Comparison of ENCODE assay signal across 19 cellular contexts in the genomic region with DNA sequence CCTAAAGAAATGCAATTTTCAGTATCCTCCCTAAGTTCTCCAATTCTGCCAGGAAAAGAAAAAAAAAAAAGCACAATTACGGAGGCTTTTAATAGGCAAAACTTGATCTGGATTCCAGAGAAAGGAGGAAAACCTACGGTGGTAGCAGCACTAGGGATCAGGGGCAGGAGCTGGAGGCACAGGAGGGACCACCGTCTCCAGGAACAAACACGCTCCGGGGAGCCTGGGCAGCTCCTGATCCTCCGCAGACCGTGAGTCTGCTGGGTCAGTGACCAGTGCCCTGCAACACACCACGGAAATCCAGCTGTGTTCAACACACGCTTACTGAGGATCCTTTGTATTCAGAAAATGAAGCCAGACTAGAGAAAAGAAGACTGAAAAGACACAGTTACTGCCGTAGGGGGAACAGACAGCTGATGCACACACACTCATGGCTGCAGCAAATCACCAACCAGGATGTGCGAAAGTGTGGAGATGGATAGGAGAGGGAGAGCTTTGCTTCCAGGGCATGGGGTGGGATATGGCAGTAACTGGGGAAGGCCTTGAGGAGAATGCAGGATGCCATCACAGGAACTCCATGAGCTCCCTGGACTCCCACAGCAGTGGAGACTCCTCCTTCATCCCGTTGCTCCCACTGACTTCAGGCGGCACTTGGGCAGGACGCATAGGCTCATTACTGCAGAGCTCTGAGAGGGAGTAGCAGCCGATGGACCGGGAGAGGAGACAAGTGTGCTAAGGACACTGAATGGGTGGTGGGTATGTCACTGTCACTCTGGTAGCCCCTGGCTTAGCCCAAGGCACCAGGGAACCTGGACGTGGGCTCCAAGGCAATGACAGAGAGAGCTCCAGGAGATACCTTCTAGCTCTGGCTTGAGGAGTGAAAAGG.
"Had no signal": no experiment of that assay in that cellular context is flagged by ENCODE, and none has a peak within 500 bp of the region (broad histone marks: within the 10 kb centered on the region; RNA-seq: fewer than 3 reads in every experiment).

No MANE protein-coding gene starts in this region.

- DNase-seq: activated CD8-positive, alpha-beta memory T cell treated with anti-CD3 and anti-CD28 coated beads, Interleukin-2, amount 50 U/mL, for 48 hours; activated naive CD4-positive, alpha-beta T cell treated with anti-CD3 and anti-CD28 coated beads, Interleukin-2, amount 50 U/mL, for 16 hours; activated naive CD8-positive, alpha-beta T cell treated with anti-CD3 and anti-CD28 coated beads, Interleukin-2, amount 50 U/mL, for 24 hours; activated T-cell treated with anti-CD3 and anti-CD28 coated beads, Interleukin-2, amount 50 U/mL, for 4 hours; effector CD4-positive, alpha-beta T cell; foreskin keratinocyte; glutamatergic neuron; mesenchymal stem cell; mucosa of descending colon; stimulated activated CD4-positive, alpha-beta T cell treated with anti-CD3 and anti-CD28 coated beads, Interleukin-1b, Interleukin-23, amount 100 ng/mL, for 48 hours; substantia nigra; T-helper 9 cell; thyroid gland had no signal

- ATAC-seq: activated naive CD8-positive, alpha-beta T cell treated with anti-CD3 and anti-CD28 coated beads, Interleukin-2, amount 50 U/mL, for 24 hours; activated T-cell treated with anti-CD3 and anti-CD28 coated beads, Interleukin-2, amount 50 U/mL, for 4 hours; foreskin keratinocyte; mucosa of descending colon had no signal

- H3K27ac ChIP-seq: cardiac muscle cell, foreskin keratinocyte, hepatocyte, prostate gland, right atrium auricular region, thyroid gland had no signal

- H3K36me3 ChIP-seq: cardiac muscle cell, prostate gland, right atrium auricular region, thyroid gland had no signal

- H3K27me3 Mint-ChIP-seq: activated naive CD8-positive, alpha-beta T cell treated with anti-CD3 and anti-CD28 coated beads, Interleukin-2, amount 50 U/mL, for 24 hours; dendritic cell treated with granulocyte-macrophage colony-stimulating factor and Interleukin-4, amounts not matched to agents 40 ng/mL and 50 ng/mL, for 4 days; stimulated activated naive CD8-positive, alpha-beta T cell treated with anti-CD3 and anti-CD28 coated beads, Interleukin-15, Interleukin-2, amounts not matched to agents 100 ng/mL and 50 ng/mL, for 24 hours had no signal

- H3K4me3 Mint-ChIP-seq: activated naive CD8-positive, alpha-beta T cell treated with anti-CD3 and anti-CD28 coated beads, Interleukin-2, amount 50 U/mL, for 24 hours; activated T-cell treated with anti-CD3 and anti-CD28 coated beads, Interleukin-2, amount 50 U/mL, for 4 hours; dendritic cell treated with granulocyte-macrophage colony-stimulating factor and Interleukin-4, amounts not matched to agents 40 ng/mL and 50 ng/mL, for 4 days; stimulated activated naive CD8-positive, alpha-beta T cell treated with anti-CD3 and anti-CD28 coated beads, Interleukin-15, Interleukin-2, amounts not matched to agents 100 ng/mL and 50 ng/mL, for 24 hours had no signal

- H3K27me3 ChIP-seq: foreskin keratinocyte, hepatocyte, right atrium auricular region, thyroid gland had no signal

- H3K4me3 ChIP-seq: cardiac muscle cell, hepatocyte, mucosa of descending colon, prostate gland, right atrium auricular region, thyroid gland had no signal

- H3K27ac Mint-ChIP-seq: activated naive CD8-positive, alpha-beta T cell treated with anti-CD3 and anti-CD28 coated beads, Interleukin-2, amount 50 U/mL, for 24 hours; dendritic cell treated with granulocyte-macrophage colony-stimulating factor and Interleukin-4, amounts not matched to agents 40 ng/mL and 50 ng/mL, for 4 days; stimulated activated naive CD8-positive, alpha-beta T cell treated with anti-CD3 and anti-CD28 coated beads, Interleukin-15, Interleukin-2, amounts not matched to agents 100 ng/mL and 50 ng/mL, for 24 hours had no signal

- H3K4me1 ChIP-seq: foreskin keratinocyte, prostate gland, right atrium auricular region had no signal

- H3K9me3 ChIP-seq: prostate gland, right atrium auricular region, thyroid gland had no signal

- H3K9me3 Mint-ChIP-seq: activated naive CD8-positive, alpha-beta T cell treated with anti-CD3 and anti-CD28 coated beads, Interleukin-2, amount 50 U/mL, for 24 hours; activated T-cell treated with anti-CD3 and anti-CD28 coated beads, Interleukin-2, amount 50 U/mL, for 4 hours; dendritic cell treated with granulocyte-macrophage colony-stimulating factor and Interleukin-4, amounts not matched to agents 40 ng/mL and 50 ng/mL, for 4 days; stimulated activated naive CD8-positive, alpha-beta T cell treated with anti-CD3 and anti-CD28 coated beads, Interleukin-15, Interleukin-2, amounts not matched to agents 100 ng/mL and 50 ng/mL, for 24 hours had no signal

- H3K4me1 Mint-ChIP-seq: activated naive CD8-positive, alpha-beta T cell treated with anti-CD3 and anti-CD28 coated beads, Interleukin-2, amount 50 U/mL, for 24 hours had no signal
